19 cellular contexts compared by ENCODE assay signal in the genomic region with DNA sequence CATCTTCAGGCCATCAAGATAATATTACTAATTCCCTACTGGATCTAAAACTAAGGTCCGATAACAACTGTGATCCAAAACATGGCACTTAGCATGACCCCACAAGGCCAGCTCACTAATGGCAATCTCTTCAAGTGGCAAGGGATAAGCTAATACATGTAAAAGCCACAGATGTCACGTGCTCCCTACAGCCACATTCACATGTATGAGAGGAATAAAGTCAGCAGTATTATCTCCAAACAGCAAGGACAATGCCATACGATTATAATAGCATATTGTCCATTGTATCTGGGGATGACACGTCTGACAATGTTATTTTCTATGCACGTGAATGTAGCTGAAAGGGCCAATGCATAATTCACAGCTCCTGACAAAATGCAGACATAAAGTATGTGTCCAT.
"Had no signal": no experiment of that assay in that cellular context is flagged by ENCODE, and none has a peak within 500 bp of the region (broad histone marks: within the 10 kb centered on the region; RNA-seq: fewer than 3 reads in every experiment).

No MANE protein-coding gene starts in this region.

- H3K27me3 Mint-ChIP-seq: naive thymus-derived CD4-positive, alpha-beta T cell; stimulated activated naive B cell treated with anti-CD40 and anti-IgM and Interleukin-4, amounts not matched to agents 10 μg/mL and 1 μg/mL and 100 μg/mL, for 72 hours; stimulated activated naive CD8-positive, alpha-beta T cell treated with anti-CD3 and anti-CD28 coated beads, Interleukin-15, amount 100 ng/mL, for 72 hours; type B pancreatic cell had no signal

- DNase-seq: cortex of kidney; effector memory CD4-positive, alpha-beta T cell; gastrocnemius medialis; mammary epithelial cell; naive thymus-derived CD4-positive, alpha-beta T cell; nephron progenitor cell; sigmoid colon; stimulated activated CD4-positive, alpha-beta T cell treated with anti-CD3 and anti-CD28 coated beads, Interleukin-2, amount 100 ng/mL, for 24 hours; stimulated activated CD4-positive, alpha-beta T cell treated with anti-CD3 and anti-CD28 coated beads, Interleukin-4, amount 100 ng/mL, for 4 hours; stimulated activated naive B cell treated with anti-CD40 and anti-IgM and Interleukin-4, amounts not matched to agents 10 μg/mL and 1 μg/mL and 100 μg/mL, for 72 hours; thyroid gland had no signal

- H3K27ac ChIP-seq: epithelial cell of prostate, esophagus muscularis mucosa, gastrocnemius medialis, hepatocyte, right atrium auricular region, sigmoid colon, skin epidermis, thyroid gland had no signal

- H3K4me1 ChIP-seq: gastrocnemius medialis, right atrium auricular region, thyroid gland had no signal

- ATAC-seq: gastrocnemius medialis; naive thymus-derived CD4-positive, alpha-beta T cell; stimulated activated naive B cell treated with anti-CD40 and anti-IgM and Interleukin-4, amounts not matched to agents 10 μg/mL and 1 μg/mL and 100 μg/mL, for 72 hours had no signal

- H3K4me2 ChIP-seq: hepatocyte had no signal

- H3K9me3 ChIP-seq: esophagus muscularis mucosa, gastrocnemius medialis, right atrium auricular region, sigmoid colon, thyroid gland had no signal

- H3K4me3 ChIP-seq: esophagus muscularis mucosa, gastrocnemius medialis, hepatocyte, right atrium auricular region, sigmoid colon, skin epidermis, thyroid gland had no signal

- H3K9me3 Mint-ChIP-seq: naive thymus-derived CD4-positive, alpha-beta T cell; nephron progenitor cell; stimulated activated naive B cell treated with anti-CD40 and anti-IgM and Interleukin-4, amounts not matched to agents 10 μg/mL and 1 μg/mL and 100 μg/mL, for 72 hours; stimulated activated naive CD8-positive, alpha-beta T cell treated with anti-CD3 and anti-CD28 coated beads, Interleukin-15, amount 100 ng/mL, for 72 hours; type B pancreatic cell had no signal

- FAIRE-seq: urothelium cell line had no signal

- H3K4me3 Mint-ChIP-seq: naive thymus-derived CD4-positive, alpha-beta T cell; nephron progenitor cell; stimulated activated naive B cell treated with anti-CD40 and anti-IgM and Interleukin-4, amounts not matched to agents 10 μg/mL and 1 μg/mL and 100 μg/mL, for 72 hours; stimulated activated naive CD8-positive, alpha-beta T cell treated with anti-CD3 and anti-CD28 coated beads, Interleukin-15, amount 100 ng/mL, for 72 hours; type B pancreatic cell had no signal

- H2AFZ ChIP-seq: hepatocyte had no signal

- H3K27ac Mint-ChIP-seq: nephron progenitor cell; stimulated activated naive B cell treated with anti-CD40 and anti-IgM and Interleukin-4, amounts not matched to agents 10 μg/mL and 1 μg/mL and 100 μg/mL, for 72 hours; stimulated activated naive CD8-positive, alpha-beta T cell treated with anti-CD3 and anti-CD28 coated beads, Interleukin-15, amount 100 ng/mL, for 72 hours; type B pancreatic cell had no signal

- H3K27me3 ChIP-seq: esophagus muscularis mucosa, gastrocnemius medialis, hepatocyte, right atrium auricular region, sigmoid colon, thyroid gland had no signal
